Comparison of ENCODE assay signal across 8 cellular contexts in the genomic region with DNA sequence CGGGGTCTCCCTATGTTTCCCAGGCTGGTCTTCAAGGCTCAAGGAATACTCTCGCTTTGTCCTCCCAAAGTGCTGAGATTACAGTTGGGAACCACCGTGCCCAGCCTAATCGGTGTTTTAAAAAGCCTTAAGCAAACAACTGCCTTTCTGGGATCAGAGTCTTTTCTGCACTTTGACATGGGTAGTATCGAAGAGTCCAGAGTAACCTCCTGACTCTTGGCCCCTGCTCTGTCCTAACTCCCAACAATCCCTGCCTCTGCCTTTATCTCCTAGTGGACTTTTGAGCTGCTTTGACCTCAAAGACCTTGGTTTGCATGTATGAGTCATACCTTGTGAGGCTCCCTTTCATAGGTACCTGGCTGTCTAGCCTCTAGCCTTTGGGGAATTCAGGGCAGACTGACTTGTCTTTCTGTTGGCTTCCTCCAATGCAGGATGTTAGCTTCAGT. TPM values are rescaled to one million over a fixed set of nuclear protein-coding genes. Genes with fewer than 3 reads are reported as not detected.
DNase-seq lines count a peak whose midpoint lies in the region; ATAC-seq, FAIRE-seq and TF ChIP-seq lines count a peak whose summit lies in the region.

No MANE protein-coding gene starts in this region.

- H3K4me1 Mint-ChIP-seq in Caco-2 (ENCODE audit: low read depth, unreplicated experiment) = peaks cover 24% of the 10 kb centered on the region

- WGBS in transverse colon (ENCODE audit: low coverage in 1 of 2), 2 donors = 87 to 100% methylated on average over 2 to 5 of the region's 5 CpGs

- no peak for TF ChIP-seq POLR2A in transverse colon (IDR thresholded peaks at IDR 0.05)

- H3K27me3 ChIP-seq in Caco-2 (replicated peaks; ENCODE audit: control insufficient read depth, insufficient read depth, low read length) (no peaks in the 10 kb centered on the region), transverse colon (no peaks in the 10 kb centered on the region)

- H3K4me3 Mint-ChIP-seq in Caco-2 (ENCODE audit: unreplicated experiment) = peak overlapping the region; percentile 68

- no peak overlapping the region for H3K27ac ChIP-seq in transverse colon

- no TSS peak for BruUV-seq in Caco-2 (replicated peaks; lab: Mats Ljungman, UMichigan)

- H3K27me3 Mint-ChIP-seq in Caco-2 (ENCODE audit: insufficient read depth, unreplicated experiment) = no peaks in the 10 kb centered on the region

- H3K36me3 ChIP-seq in Caco-2 (ENCODE audit: control insufficient read depth, insufficient read depth, low read length) (no peaks in the 10 kb centered on the region; the same call in 1 of the 2 replicates), transverse colon (no peaks in the 10 kb centered on the region)

- TF ChIP-seq CTCF in Caco-2 (IDR thresholded peaks at IDR 0.05; ENCODE audit: insufficient read depth in 1 of 2, low read depth in 1 of 2, low read length in 1 of 2, severe bottlenecking in 1 of 2, unreplicated experiment in 1 of 2) = no peak
- TF ChIP-seq CTCF in transverse colon (IDR thresholded peaks at IDR 0.05) = no peak

- no peak for TF ChIP-seq EP300 in transverse colon (IDR thresholded peaks at IDR 0.05; ENCODE audit: low read depth)

- peaks cover 9% of the 10 kb centered on the region for H3K36me3 Mint-ChIP-seq in Caco-2 (ENCODE audit: insufficient read depth, unreplicated experiment)

- no peak for FAIRE-seq in HTR-8/SVneo (lab: Jason Lieb, UNC)

- intact Hi-C loops in Caco-2 (cut with micrococcal nuclease; ENCODE audit: unreplicated experiment) = loop anchor here (1.0 kb wide), 1 partner anchor 21 kb away; a partner anchor contains a TSS
- intact Hi-C loops in transverse colon (cut with DNase I; ENCODE audit: low total_unique reads) = no loop called here
- intact Hi-C loops in posterior cingulate gyrus (cut with DNase I) = no loop called here

- DNase-seq in Caco-2 (peak; percentile 85 to 91), HTR-8/SVneo (ENCODE audit: insufficient read length, low spot score) (peak; percentile 15), iPS DF 19.7 (ENCODE audit: low read depth, low spot score) (peak; percentile 42), NCI-H510A (lab: John Stamatoyannopoulos, UW) (no peak), transverse colon (no peak), posterior cingulate gyrus (no peak), COLO668 (lab: John Stamatoyannopoulos, UW; ENCODE audit: unreplicated experiment) (no peak)

- in situ Hi-C loops in transverse colon (cut with MboI; ENCODE audit: low pct_ligation_motif_present in 1 of 4, low pct_unique_long_range_greater_than_20kb in 1 of 4, low sequenced_read_pairs in 3 of 4) = no loop called here

- H3K4me3 ChIP-seq in Caco-2 (ENCODE audit: low read depth, low read length) = no peak overlapping the region
- H3K4me3 ChIP-seq in transverse colon = no peak overlapping the region

- CTCF ChIA-PET in Caco-2 (lab: Charles Lee) = interaction anchor here (0.5 to 1.0 kb wide), 5 partner anchors 19 to 118 kb away, joined by 3 to 5 read pairs (median 3); no protein-coding TSS in a partner anchor

- peak overlapping the region; percentile 85 for H3K27ac Mint-ChIP-seq in Caco-2 (ENCODE audit: unreplicated experiment)

- POLR2A ChIA-PET in Caco-2 (lab: Charles Lee) = interaction anchor here (0.5 to 1.9 kb wide), 6 partner anchors 19 to 427 kb away, joined by 3 to 22 read pairs (median 4); a partner anchor contains a TSS

- H3K4me1 ChIP-seq in Caco-2 (peaks cover 71% of the 10 kb centered on the region), transverse colon (peaks cover 5 to 11% (median 8%) of the 10 kb centered on the region in 4 donors)

- no peaks in the 10 kb centered on the region for H3K9me3 Mint-ChIP-seq in Caco-2 (ENCODE audit: unreplicated experiment)

- peak; percentile 68 for ATAC-seq in GM21423 (IDR thresholded peaks at IDR 0.05; ENCODE audit: unreplicated experiment)

- no peaks in the 10 kb centered on the region for H3K9me3 ChIP-seq in Caco-2
- no peaks in the 10 kb centered on the region for H3K9me3 ChIP-seq in transverse colon

RNA-seq across cellular contexts. Expression of a gene that starts 21.0 kb away (rescaled TPM):
- 84.7 and 92.5 TPM in 2 replicates for total RNA-seq in Caco-2 (2022)
- 10 to 100 TPM; 11.9 to 70.5 (median 48.2) TPM for total RNA-seq in transverse colon

Comparison
In these comparisons a context has a peak if more than half of its experiments do, and no peak if none do; other contexts are left out.
1. DNase-seq: peak in Caco-2 (2 of 2), HTR-8/SVneo (single experiment) and iPS DF 19.7 (single experiment); none in NCI-H510A (single experiment), transverse colon (single experiment), posterior cingulate gyrus (0 of 10) and COLO668 (single experiment).